28 cellular contexts compared by ENCODE assay signal in genomic region chr13:61252213-61252612, GRCh38.
"Had no signal": no experiment of that assay in that cellular context is flagged by ENCODE, and none has a peak within 500 bp of the region (broad histone marks: within the 10 kb centered on the region; RNA-seq: fewer than 3 reads in every experiment).

No MANE protein-coding gene starts in this region.

- H3K36me3 Mint-ChIP-seq: mesothelial cell of epicardium; naive B cell; stimulated activated memory B cell treated with anti-CD40 and anti-IgM and Interleukin-4, amounts not matched to agents 10 μg/mL and 1 μg/mL and 100 μg/mL, for 72 hours; type B pancreatic cell had no signal

- H3K36me3 ChIP-seq: left lung, lower lobe of right lung, ovary, sigmoid colon, tibial nerve, vagina had no signal

- H3K9me3 ChIP-seq: lower lobe of right lung, sigmoid colon, vagina had no signal

- H3K4me1 Mint-ChIP-seq: mesothelial cell of epicardium; naive B cell; natural killer cell; nephron progenitor cell; stimulated activated memory B cell treated with anti-CD40 and anti-IgM and Interleukin-4, amounts not matched to agents 10 μg/mL and 1 μg/mL and 100 μg/mL, for 72 hours; stimulated activated naive CD8-positive, alpha-beta T cell treated with anti-CD3 and anti-CD28 coated beads, Interleukin-15, amount 100 ng/mL, for 72 hours had no signal

- H3K4me3 ChIP-seq: left lung, lower lobe of right lung, ovary, sigmoid colon, tibial nerve, vagina had no signal

- H3K4me3 Mint-ChIP-seq: mesothelial cell of epicardium; naive B cell; natural killer cell; nephron progenitor cell; stimulated activated memory B cell treated with anti-CD40 and anti-IgM and Interleukin-4, amounts not matched to agents 10 μg/mL and 1 μg/mL and 100 μg/mL, for 72 hours; stimulated activated naive CD8-positive, alpha-beta T cell treated with anti-CD3 and anti-CD28 coated beads, Interleukin-15, amount 100 ng/mL, for 72 hours; type B pancreatic cell had no signal

- H3K27me3 ChIP-seq: left lung, ovary, sigmoid colon, tibial nerve, vagina had no signal

- FAIRE-seq: keratinocyte, small intestine had no signal

- H3K9me3 Mint-ChIP-seq: mesothelial cell of epicardium, nephron progenitor cell, type B pancreatic cell had no signal

- H3K27ac Mint-ChIP-seq: naive B cell; natural killer cell; nephron progenitor cell; progenitor cell of endocrine pancreas; stimulated activated memory B cell treated with anti-CD40 and anti-IgM and Interleukin-4, amounts not matched to agents 10 μg/mL and 1 μg/mL and 100 μg/mL, for 72 hours; stimulated activated naive CD8-positive, alpha-beta T cell treated with anti-CD3 and anti-CD28 coated beads, Interleukin-15, amount 100 ng/mL, for 72 hours; type B pancreatic cell had no signal

- H3K27me3 Mint-ChIP-seq: naive B cell; progenitor cell of endocrine pancreas; stimulated activated memory B cell treated with anti-CD40 and anti-IgM and Interleukin-4, amounts not matched to agents 10 μg/mL and 1 μg/mL and 100 μg/mL, for 72 hours; stimulated activated naive CD8-positive, alpha-beta T cell treated with anti-CD3 and anti-CD28 coated beads, Interleukin-15, amount 100 ng/mL, for 72 hours; type B pancreatic cell had no signal

- DNase-seq: hippocampal formation; kidney glomerular epithelial cell; left cardiac atrium; left lung; lower lobe of right lung; mammary epithelial cell; mesendoderm; naive B cell; natural killer cell; nephron progenitor cell; ovary; right cardiac atrium; sigmoid colon; small intestine; stimulated activated CD4-positive, alpha-beta T cell treated with anti-CD3 and anti-CD28 coated beads, Interleukin-1b, Interleukin-23, amount 100 ng/mL, for 48 hours; stimulated activated CD4-positive, alpha-beta T cell treated with anti-CD3 and anti-CD28 coated beads, Interleukin-2, amount 100 ng/mL, for 48 hours; stimulated activated CD4-positive, alpha-beta T cell treated with anti-CD3 and anti-CD28 coated beads, Interleukin-4, amount 100 ng/mL, for 4 hours; stimulated activated CD8-positive, alpha-beta memory T cell treated with anti-CD3 and anti-CD28 coated beads, Interleukin-4, amount 100 ng/mL, for 48 hours; stimulated activated naive CD4-positive, alpha-beta T cell treated with Interleukin-2 at 50 U/mL for 16 hours; stimulated activated naive CD8-positive, alpha-beta T cell treated with anti-CD3 and anti-CD28 coated beads, Interleukin-15, amount 100 ng/mL, for 72 hours; substantia nigra had no signal

- ATAC-seq: left cardiac atrium; left lung; lower lobe of right lung; natural killer cell; right cardiac atrium; stimulated activated memory B cell treated with anti-CD40 and anti-IgM and Interleukin-4, amounts not matched to agents 10 μg/mL and 1 μg/mL and 100 μg/mL, for 72 hours; stimulated activated naive CD8-positive, alpha-beta T cell treated with anti-CD3 and anti-CD28 coated beads, Interleukin-15, amount 100 ng/mL, for 72 hours had no signal

- H3K4me1 ChIP-seq: left lung, lower lobe of right lung, sigmoid colon, tibial nerve, vagina had no signal

- H3K27ac ChIP-seq: left lung, lower lobe of right lung, ovary, sigmoid colon, tibial nerve, vagina had no signal
